ENCODE assay signal across 13 cellular contexts in genomic region chr1:59568158-59568935, GRCh38.
DNase-seq lines count a peak whose midpoint lies in the region; ATAC-seq and TF ChIP-seq lines count a peak whose summit lies in the region.
"Had no signal": no experiment of that assay in that cellular context is flagged by ENCODE, and none has a peak within 500 bp of the region (broad histone marks: within the 10 kb centered on the region; RNA-seq: fewer than 3 reads in every experiment).

No MANE protein-coding gene starts in this region.

- peaks cover 7% of the 10 kb centered on the region for H3K4me1 ChIP-seq in neural progenitor cell
- H3K4me1 ChIP-seq: colonic mucosa had no signal

- no peaks in the 10 kb centered on the region for H3K36me3 Mint-ChIP-seq in neural progenitor cell

- H3K4me3 ChIP-seq in choroid plexus epithelial cell (ENCODE audit: low read depth, low read length) (no peak overlapping the region), neural progenitor cell (no peak overlapping the region)
- H3K4me3 ChIP-seq: colonic mucosa, Peyer's patch, thoracic aorta had no signal

- no peaks in the 10 kb centered on the region for H3K36me3 ChIP-seq in neural progenitor cell
- H3K36me3 ChIP-seq: colonic mucosa, Peyer's patch, thoracic aorta had no signal

- H3K9ac ChIP-seq in neural progenitor cell: no peak overlapping the region

- no peak overlapping the region for H2AFZ ChIP-seq in neural progenitor cell (replicated peaks)

- no peak overlapping the region for H3K27ac Mint-ChIP-seq in neural progenitor cell

- no peaks in the 10 kb centered on the region for H3K79me2 ChIP-seq in neural progenitor cell (ENCODE audit: low read depth)

- no peaks in the 10 kb centered on the region for H3K9me3 Mint-ChIP-seq in neural progenitor cell
- H3K9me3 Mint-ChIP-seq: neural crest cell had no signal

- no peak for DNase-seq in GM13977 (ENCODE audit: low spot score)
- DNase-seq in NCI-H69 (lab: John Stamatoyannopoulos, UW): peak; percentile 6
- DNase-seq in choroid plexus epithelial cell (ENCODE audit: low read depth): peak; percentile 65
- DNase-seq in neural progenitor cell (ENCODE audit: low spot score): no peak
- DNase-seq: activated naive CD4-positive, alpha-beta T cell; colonic mucosa; NCI-H1092 treated with DMSO at 0.1 percent for 48 hours; Peyer's patch had no signal

- no peaks in the 10 kb centered on the region for H3K27me3 ChIP-seq in neural progenitor cell
- H3K27me3 ChIP-seq: colonic mucosa, Peyer's patch had no signal

- H3K9me3 ChIP-seq in neural progenitor cell (ENCODE audit: low read depth): no peaks in the 10 kb centered on the region
- H3K9me3 ChIP-seq: colonic mucosa, Peyer's patch, thoracic aorta had no signal

- ATAC-seq in GM18511 (IDR thresholded peaks at IDR 0.05; ENCODE audit: unreplicated experiment): no peak
- ATAC-seq in GM18519 (IDR thresholded peaks at IDR 0.05; ENCODE audit: low FRiP score, unreplicated experiment): no peak
- ATAC-seq in HG02642 (IDR thresholded peaks at IDR 0.05; ENCODE audit: poor library complexity, unreplicated experiment): no peak

- no peaks in the 10 kb centered on the region for H3K4me1 Mint-ChIP-seq in neural progenitor cell

- H3K27me3 Mint-ChIP-seq in neural progenitor cell (ENCODE audit: insufficient read depth, low read depth): no peaks in the 10 kb centered on the region

- H4K20me1 ChIP-seq in neural progenitor cell (ENCODE audit: low read depth): no peaks in the 10 kb centered on the region

- H3K4me2 ChIP-seq in neural progenitor cell: no peak overlapping the region

- H3F3A ChIP-seq in neural progenitor cell (ENCODE audit: low read depth): no peaks in the 10 kb centered on the region

- in situ Hi-C loops in GM13977 (cut with MboI; ENCODE audit: low pct_unique_long_range_greater_than_20kb, low sequenced_read_pairs, unreplicated experiment): no loop called here

- no peak overlapping the region for H3K27ac ChIP-seq in neural progenitor cell
- H3K27ac ChIP-seq: colonic mucosa, Peyer's patch, thoracic aorta had no signal

- TF ChIP-seq CTCF in GM13977 (IDR thresholded peaks at IDR 0.05; ENCODE audit: extremely low read depth, insufficient read depth, missing control alignments): peak; percentile 10
- peak; percentile 55 for TF ChIP-seq CTCF in choroid plexus epithelial cell (conservative IDR thresholded peaks at IDR 0.05; ENCODE audit: low read depth, low read length)
- peak; percentile 23 for TF ChIP-seq CTCF in neural progenitor cell (IDR thresholded peaks at IDR 0.05)

- no peak overlapping the region for H3K4me3 Mint-ChIP-seq in neural progenitor cell
- H3K4me3 Mint-ChIP-seq: neural crest cell had no signal

Comparison
In these comparisons a context has a peak if more than half of its experiments do, and no peak if none do; other contexts are left out.
1. DNase-seq: peak in NCI-H69 (single experiment) and choroid plexus epithelial cell (single experiment); none in GM13977 (single experiment) and neural progenitor cell (single experiment).
2. Peak in every context shown above with its lines, with median percentiles within 50 percentile points of each other: CTCF ChIP-seq.